ENCODE assay signal across 15 cellular contexts in the genomic region with DNA sequence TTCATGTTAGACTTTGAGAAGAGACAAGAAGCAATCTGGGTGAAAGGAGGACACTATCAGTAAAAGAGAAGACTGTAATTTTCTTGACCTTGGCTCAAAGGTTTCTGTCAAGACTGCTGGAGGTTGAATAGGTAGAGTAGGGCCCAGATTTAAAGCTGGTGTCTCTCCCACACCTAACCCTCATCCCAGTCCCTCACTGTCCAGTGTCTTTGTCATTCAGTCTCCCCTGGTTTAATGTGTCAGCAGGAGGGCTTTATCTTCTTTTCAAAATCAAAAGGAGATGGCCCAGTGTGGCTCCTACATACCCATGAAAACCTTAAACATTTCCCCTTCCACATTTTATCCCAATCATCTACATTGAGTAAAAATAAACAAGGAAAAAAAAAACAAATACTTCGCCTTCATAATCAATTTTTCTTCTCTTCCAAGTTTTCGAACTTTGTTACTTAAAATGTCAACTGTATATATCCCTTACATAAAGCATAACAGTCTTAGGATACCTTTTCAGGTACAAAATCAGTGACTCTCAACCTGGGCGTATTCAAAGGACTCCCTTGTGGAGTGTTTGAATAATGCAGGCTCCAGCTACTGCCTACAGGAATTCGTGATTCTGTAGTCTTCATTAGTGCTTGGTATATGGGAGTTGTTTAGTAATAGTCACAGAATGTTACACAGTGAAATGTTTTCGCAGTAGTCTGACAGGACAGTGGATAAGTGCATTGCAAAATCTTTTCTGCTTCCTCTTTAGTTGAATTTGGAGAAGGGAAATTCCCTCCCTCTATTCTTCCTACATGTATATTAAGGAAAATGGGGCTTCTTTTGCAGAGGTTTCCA.
DNase-seq lines count a peak whose midpoint lies in the region; ATAC-seq and TF ChIP-seq lines count a peak whose summit lies in the region.
"Had no signal": no experiment of that assay in that cellular context is flagged by ENCODE, and none has a peak within 500 bp of the region (broad histone marks: within the 10 kb centered on the region; RNA-seq: fewer than 3 reads in every experiment).

No MANE protein-coding gene starts in this region.

- no peak overlapping the region for H3K9ac ChIP-seq in neural progenitor cell
- H3K9ac ChIP-seq: parathyroid adenoma had no signal

- H2AFZ ChIP-seq in GM23338 (no peak overlapping the region), neural progenitor cell (replicated peaks) (no peak overlapping the region)
- H2AFZ ChIP-seq: parathyroid adenoma had no signal

- H3K4me3 Mint-ChIP-seq in GM23338 (peak overlapping the region; percentile 56), neural progenitor cell (no peak overlapping the region)
- H3K4me3 Mint-ChIP-seq: activated CD8-positive, alpha-beta T cell treated with anti-CD3 and anti-CD28 coated beads for 36 hours had no signal

- TF ChIP-seq EP300 in esophagus muscularis mucosa (IDR thresholded peaks at IDR 0.05) = no peak

- H3K9me3 Mint-ChIP-seq in GM23338 (no peaks in the 10 kb centered on the region), neural progenitor cell (no peaks in the 10 kb centered on the region)
- H3K9me3 Mint-ChIP-seq: activated CD8-positive, alpha-beta T cell treated with anti-CD3 and anti-CD28 coated beads for 36 hours had no signal

- H3K36me3 Mint-ChIP-seq in GM23338 (ENCODE audit: low read depth) (peaks cover 5% of the 10 kb centered on the region; the same call in 2 of the 3 replicates), neural progenitor cell (peaks cover 6% of the 10 kb centered on the region)

- DNase-seq in GM23338 (ENCODE audit: low spot score) (peak; percentile 92), NCI-H226 (peak; percentile 25), esophagus muscularis mucosa (ENCODE audit: extremely low spot score) (peak; percentile 19), neural progenitor cell (ENCODE audit: low spot score) (peak; percentile 39), dermis blood vessel endothelial cell (no peak), NCI-H1694 treated with DMSO at 0.1 percent for 48 hours (lab: John Stamatoyannopoulos, UW) (no peak)
- DNase-seq: activated CD8-positive, alpha-beta T cell treated with anti-CD3 and anti-CD28 coated beads for 36 hours; NCI-H1930; stomach; T-helper 1 cell; WERI-Rb-1 had no signal

- H3K4me1 ChIP-seq in GM23338 (ENCODE audit: insufficient read depth) (peaks cover 90% of the 10 kb centered on the region), esophagus muscularis mucosa (peaks cover 3 to 18% (median 9%) of the 10 kb centered on the region in 4 donors), neural progenitor cell (peaks cover 65% of the 10 kb centered on the region)
- H3K4me1 ChIP-seq: parathyroid adenoma had no signal

- H3K27ac ChIP-seq in GM23338 (ENCODE audit: low read depth) (peak overlapping the region; percentile 78), esophagus muscularis mucosa (replicated peaks in 1 of 4) (no peak overlapping the region), neural progenitor cell (no peak overlapping the region)
- H3K27ac ChIP-seq: parathyroid adenoma, stomach, vagina, WERI-Rb-1 had no signal

- peak overlapping the region; percentile 40 for H3K27ac Mint-ChIP-seq in GM23338
- no peak overlapping the region for H3K27ac Mint-ChIP-seq in neural progenitor cell
- H3K27ac Mint-ChIP-seq: activated CD8-positive, alpha-beta T cell treated with anti-CD3 and anti-CD28 coated beads for 36 hours had no signal

- H3K9me3 ChIP-seq in esophagus muscularis mucosa (no peaks in the 10 kb centered on the region), neural progenitor cell (ENCODE audit: low read depth) (no peaks in the 10 kb centered on the region)
- H3K9me3 ChIP-seq: stomach, vagina had no signal

- H3K36me3 ChIP-seq in GM23338 (ENCODE audit: insufficient read depth) (no peaks in the 10 kb centered on the region), esophagus muscularis mucosa (no peaks in the 10 kb centered on the region), neural progenitor cell (no peaks in the 10 kb centered on the region)
- H3K36me3 ChIP-seq: stomach, vagina, WERI-Rb-1 had no signal

- TF ChIP-seq CTCF in GM23338 (conservative IDR thresholded peaks at IDR 0.05; ENCODE audit: low read depth in 2 of 2) (peak in 1 of 2 experiments; percentile 61; a peak in 2 of 4 replicates), esophagus muscularis mucosa (IDR thresholded peaks at IDR 0.05) (no peak), neural progenitor cell (IDR thresholded peaks at IDR 0.05) (peak; percentile 42)

- peak overlapping the region; percentile 62 for H3K4me2 ChIP-seq in GM23338
- H3K4me2 ChIP-seq in neural progenitor cell = peak overlapping the region; percentile 9

- no peaks in the 10 kb centered on the region for H3K9me2 ChIP-seq in GM23338 (ENCODE audit: insufficient read depth)

- H3K27me3 ChIP-seq in GM23338 (ENCODE audit: insufficient read depth) (no peaks in the 10 kb centered on the region), esophagus muscularis mucosa (no peaks in the 10 kb centered on the region), neural progenitor cell (no peaks in the 10 kb centered on the region)
- H3K27me3 ChIP-seq: stomach, vagina had no signal

- H3K79me2 ChIP-seq in GM23338 (replicated peaks; ENCODE audit: insufficient read depth) = peaks cover 72% of the 10 kb centered on the region
- no peaks in the 10 kb centered on the region for H3K79me2 ChIP-seq in neural progenitor cell (ENCODE audit: low read depth)
- H3K79me2 ChIP-seq: parathyroid adenoma had no signal

- H3K4me3 ChIP-seq in GM23338 = peak overlapping the region; percentile 34
- no peak overlapping the region for H3K4me3 ChIP-seq in esophagus muscularis mucosa
- no peak overlapping the region for H3K4me3 ChIP-seq in neural progenitor cell
- H3K4me3 ChIP-seq: stomach, vagina had no signal

- no peaks in the 10 kb centered on the region for H4K20me1 ChIP-seq in GM23338 (replicated peaks; ENCODE audit: insufficient read depth)
- no peaks in the 10 kb centered on the region for H4K20me1 ChIP-seq in neural progenitor cell (ENCODE audit: low read depth)

- no peak for TF ChIP-seq POLR2A in esophagus muscularis mucosa (IDR thresholded peaks at IDR 0.05; ENCODE audit: low read depth)

- WGBS in esophagus muscularis mucosa = 75% methylated on average over 5 of the region's 5 CpGs

- intact Hi-C loops in esophagus muscularis mucosa (cut with DNase I) = no loop called here

- H3F3A ChIP-seq in GM23338 (replicated peaks; ENCODE audit: low read depth) (no peaks in the 10 kb centered on the region; the same call in 1 of the 2 replicates), neural progenitor cell (ENCODE audit: low read depth) (peaks cover 27% of the 10 kb centered on the region)

- ATAC-seq in GM23338 = peak; percentile 90
- no peak for ATAC-seq in GM18907 (IDR thresholded peaks at IDR 0.05; ENCODE audit: unreplicated experiment)
- ATAC-seq in GM21447 (IDR thresholded peaks at IDR 0.05; ENCODE audit: unreplicated experiment) = no peak
- ATAC-seq: activated CD8-positive, alpha-beta T cell treated with anti-CD3 and anti-CD28 coated beads for 36 hours had no signal

- H3K27me3 Mint-ChIP-seq in GM23338 (ENCODE audit: insufficient read depth, low read depth, poor library complexity) = peaks cover 11% of the 10 kb centered on the region
- H3K27me3 Mint-ChIP-seq in neural progenitor cell (ENCODE audit: insufficient read depth, low read depth) = no peaks in the 10 kb centered on the region
- H3K27me3 Mint-ChIP-seq: activated CD8-positive, alpha-beta T cell treated with anti-CD3 and anti-CD28 coated beads for 36 hours had no signal

- peaks cover 89% of the 10 kb centered on the region for H3K4me1 Mint-ChIP-seq in GM23338
- peaks cover 55% of the 10 kb centered on the region for H3K4me1 Mint-ChIP-seq in neural progenitor cell

TF ChIP-seq in GM23338, 12 proteins besides CTCF, POLR2A, EP300 and RAD21 (continues in another document):
- TF ChIP-seq NANOG (IDR thresholded peaks at IDR 0.05; ENCODE audit: borderline replicate concordance) = peak; percentile 93

Comparison
In these comparisons a context has a peak if more than half of its experiments do, and no peak if none do; other contexts are left out.
1. DNase-seq: peak in GM23338 (single experiment), NCI-H226 (single experiment), esophagus muscularis mucosa (single experiment) and neural progenitor cell (single experiment); none in dermis blood vessel endothelial cell (single experiment) and NCI-H1694 treated with DMSO at 0.1 percent for 48 hours (single experiment).